8 cellular contexts compared by ENCODE assay signal in the genomic region with DNA sequence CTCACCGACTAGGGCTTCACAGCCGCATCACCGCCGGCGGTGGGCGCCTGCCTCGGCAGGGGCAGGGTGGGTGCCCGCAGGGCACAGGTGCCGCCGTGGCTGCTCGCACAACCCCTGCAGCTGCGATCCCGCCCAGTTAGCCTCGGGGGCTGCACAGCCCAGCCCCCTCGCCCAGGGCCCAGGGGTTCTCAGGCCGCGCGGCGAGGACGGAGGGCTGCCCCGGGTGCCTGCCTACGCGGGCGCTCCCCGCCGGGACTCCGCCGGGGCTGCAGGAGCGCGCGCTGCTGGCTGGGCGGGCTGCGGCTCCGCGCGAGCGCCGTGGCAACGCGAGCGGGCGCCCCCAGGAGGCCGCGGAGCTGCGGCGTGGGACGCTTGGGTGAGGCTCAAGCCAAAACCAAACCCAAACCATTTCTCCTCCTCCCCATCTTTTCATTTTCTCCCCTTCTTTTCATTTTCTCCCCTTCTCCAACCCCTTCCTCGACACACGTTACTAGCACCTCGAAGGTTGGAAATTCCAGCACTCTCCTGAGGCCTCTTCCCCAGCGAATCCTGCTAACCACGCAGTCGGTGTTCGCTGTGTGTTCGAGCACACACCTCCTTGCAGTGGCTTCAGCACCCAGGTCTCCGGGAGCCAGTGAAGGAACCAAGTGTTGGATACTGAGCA. TPM values are rescaled to one million over a fixed set of nuclear protein-coding genes. Genes with fewer than 3 reads are reported as not detected.
DNase-seq lines count a peak whose midpoint lies in the region; ATAC-seq and TF ChIP-seq lines count a peak whose summit lies in the region.

A gene with protein sequence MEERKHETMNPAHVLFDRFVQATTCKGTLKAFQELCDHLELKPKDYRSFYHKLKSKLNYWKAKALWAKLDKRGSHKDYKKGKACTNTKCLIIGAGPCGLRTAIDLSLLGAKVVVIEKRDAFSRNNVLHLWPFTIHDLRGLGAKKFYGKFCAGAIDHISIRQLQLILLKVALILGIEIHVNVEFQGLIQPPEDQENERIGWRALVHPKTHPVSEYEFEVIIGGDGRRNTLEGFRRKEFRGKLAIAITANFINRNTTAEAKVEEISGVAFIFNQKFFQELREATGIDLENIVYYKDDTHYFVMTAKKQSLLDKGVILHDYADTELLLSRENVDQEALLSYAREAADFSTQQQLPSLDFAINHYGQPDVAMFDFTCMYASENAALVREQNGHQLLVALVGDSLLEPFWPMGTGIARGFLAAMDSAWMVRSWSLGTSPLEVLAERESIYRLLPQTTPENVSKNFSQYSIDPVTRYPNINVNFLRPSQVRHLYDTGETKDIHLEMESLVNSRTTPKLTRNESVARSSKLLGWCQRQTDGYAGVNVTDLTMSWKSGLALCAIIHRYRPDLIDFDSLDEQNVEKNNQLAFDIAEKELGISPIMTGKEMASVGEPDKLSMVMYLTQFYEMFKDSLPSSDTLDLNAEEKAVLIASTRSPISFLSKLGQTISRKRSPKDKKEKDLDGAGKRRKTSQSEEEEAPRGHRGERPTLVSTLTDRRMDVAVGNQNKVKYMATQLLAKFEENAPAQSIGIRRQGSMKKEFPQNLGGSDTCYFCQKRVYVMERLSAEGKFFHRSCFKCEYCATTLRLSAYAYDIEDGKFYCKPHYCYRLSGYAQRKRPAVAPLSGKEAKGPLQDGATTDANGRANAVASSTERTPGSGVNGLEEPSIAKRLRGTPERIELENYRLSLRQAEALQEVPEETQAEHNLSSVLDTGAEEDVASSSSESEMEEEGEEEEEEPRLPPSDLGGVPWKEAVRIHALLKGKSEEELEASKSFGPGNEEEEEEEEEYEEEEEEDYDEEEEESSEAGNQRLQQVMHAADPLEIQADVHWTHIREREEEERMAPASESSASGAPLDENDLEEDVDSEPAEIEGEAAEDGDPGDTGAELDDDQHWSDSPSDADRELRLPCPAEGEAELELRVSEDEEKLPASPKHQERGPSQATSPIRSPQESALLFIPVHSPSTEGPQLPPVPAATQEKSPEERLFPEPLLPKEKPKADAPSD (N-terminal part only) (minus strand): TSS at position 286 of the 664 bp plus-strand sequence. CDS start 117,749 bp downstream, outside the sequence.

- peaks cover 22% of the 10 kb centered on the region for H3K27me3 ChIP-seq in CD4-positive, alpha-beta T cell (ENCODE audit: control insufficient read depth, insufficient read depth, low read length)

- CTCF ChIA-PET in CD4-positive, alpha-beta T cell (lab: Charles Lee), result interaction anchor here (0.6 to 1.4 kb wide), 4 partner anchors 34 to 662 kb away, joined by 3 to 16 read pairs (median 4); no protein-coding TSS in a partner anchor

- H3K4me1 Mint-ChIP-seq in CD4-positive, alpha-beta T cell (ENCODE audit: low read depth), result peaks cover 4% of the 10 kb centered on the region
- peaks cover 37% of the 10 kb centered on the region for H3K4me1 Mint-ChIP-seq in HFFc6 (ENCODE audit: low read depth)
- peaks cover 14% of the 10 kb centered on the region for H3K4me1 Mint-ChIP-seq in activated T-cell treated with anti-CD3 and anti-CD28 coated beads, Interleukin-2, amount 50 U/mL, for 24 hours (ENCODE audit: low read depth)

- no peak within 1 kb of the TSS for H3K27ac ChIP-seq in CD4-positive, alpha-beta T cell (ENCODE audit: low read depth, low read length)
- peak within 1 kb of the TSS; percentile 60 for H3K27ac ChIP-seq in epithelial cell of prostate

- ATAC-seq in CD4-positive, alpha-beta T cell (ENCODE audit: poor library complexity), result peak; percentile 92
- no peak for ATAC-seq in HG02610 (IDR thresholded peaks at IDR 0.05; ENCODE audit: unreplicated experiment)

- peaks cover 69% of the 10 kb centered on the region for H3K27me3 Mint-ChIP-seq in CD4-positive, alpha-beta T cell
- peaks cover 3% of the 10 kb centered on the region; the same call in 1 of the 2 replicates for H3K27me3 Mint-ChIP-seq in HFFc6 (ENCODE audit: insufficient read depth)
- H3K27me3 Mint-ChIP-seq in activated T-cell treated with anti-CD3 and anti-CD28 coated beads, Interleukin-2, amount 50 U/mL, for 24 hours, result peaks cover 49% of the 10 kb centered on the region

- no peak within 1 kb of the TSS for H3K27ac Mint-ChIP-seq in CD4-positive, alpha-beta T cell
- H3K27ac Mint-ChIP-seq in HFFc6, result peak within 1 kb of the TSS; percentile 77
- H3K27ac Mint-ChIP-seq in activated T-cell treated with anti-CD3 and anti-CD28 coated beads, Interleukin-2, amount 50 U/mL, for 24 hours, result no peak within 1 kb of the TSS

- intact Hi-C loops in CD4-positive, alpha-beta T cell (cut with DNase I, micrococcal nuclease), result loop anchor here in 1 of 2 experiments (1.0 kb wide), 1 partner anchor 194 kb away; no protein-coding TSS in a partner anchor

- H3K36me3 Mint-ChIP-seq in CD4-positive, alpha-beta T cell (ENCODE audit: low read depth), result no peaks in the 10 kb centered on the region
- H3K36me3 Mint-ChIP-seq in HFFc6 (ENCODE audit: low read depth), result no peaks in the 10 kb centered on the region
- H3K36me3 Mint-ChIP-seq in activated T-cell treated with anti-CD3 and anti-CD28 coated beads, Interleukin-2, amount 50 U/mL, for 24 hours (ENCODE audit: low read depth), result no peaks in the 10 kb centered on the region

- no peaks in the 10 kb centered on the region for H3K9me3 Mint-ChIP-seq in CD4-positive, alpha-beta T cell
- H3K9me3 Mint-ChIP-seq in HFFc6, result no peaks in the 10 kb centered on the region
- H3K9me3 Mint-ChIP-seq in activated T-cell treated with anti-CD3 and anti-CD28 coated beads, Interleukin-2, amount 50 U/mL, for 24 hours, result no peaks in the 10 kb centered on the region

- peak; percentile 33 for TF ChIP-seq CTCF in CD4-positive, alpha-beta T cell (IDR thresholded peaks at IDR 0.05)
- peak; percentile 73 for TF ChIP-seq CTCF in HFFc6 (IDR thresholded peaks at IDR 0.05)

- POLR2A ChIA-PET in CD4-positive, alpha-beta T cell (lab: Charles Lee), result interaction anchor here (0.6 to 2.2 kb wide), 3 partner anchors 23 to 189 kb away, joined by 3 to 7 read pairs (median 4); a partner anchor contains a TSS

- peak in 9 of 10 experiments; percentile 33 to 67 (median 53) for DNase-seq in CD4-positive, alpha-beta T cell
- DNase-seq in HFFc6, result peak; percentile 40
- DNase-seq in NOMO-1 treated with dmso at 0.1 percent for 144 hours (lab: John Stamatoyannopoulos, UW; ENCODE audit: unreplicated experiment), result peak; percentile 30
- peak; percentile 80 for DNase-seq in activated T-cell treated with anti-CD3 and anti-CD28 coated beads, Interleukin-2, amount 50 U/mL, for 24 hours
- no peak for DNase-seq in epithelial cell of prostate (ENCODE audit: low read depth, low spot score)
- DNase-seq in middle frontal gyrus (ENCODE audit: extremely low spot score, low spot score), result peak; percentile 64
- DNase-seq in stimulated activated CD8-positive, alpha-beta memory T cell treated with anti-CD3 and anti-CD28 coated beads, Interleukin-2, amount 100 ng/mL, for 48 hours (ENCODE audit: low read depth in 2 of 2), result peak; percentile 49 to 56

- H3K9me3 ChIP-seq in CD4-positive, alpha-beta T cell (ENCODE audit: control insufficient read depth, low read length), result no peaks in the 10 kb centered on the region

- peak within 1 kb of the TSS; percentile 88 for H3K4me3 Mint-ChIP-seq in CD4-positive, alpha-beta T cell
- H3K4me3 Mint-ChIP-seq in HFFc6, result peak within 1 kb of the TSS; percentile 97
- H3K4me3 Mint-ChIP-seq in activated T-cell treated with anti-CD3 and anti-CD28 coated beads, Interleukin-2, amount 50 U/mL, for 24 hours, result peak within 1 kb of the TSS; percentile 75

RNA-seq across cellular contexts. Expression of the gene that starts here (rescaled TPM):
- total RNA-seq in CD4-positive, alpha-beta T cell, result 1 to 10 TPM; 9.4 to 9.9 TPM
- 10 to 100 TPM; 38.6 to 44.1 (median 39.7) TPM for total RNA-seq in HFFc6 (2021; fragmentation: NEBNext Ultra II Directional; extraction: Animal tissue kit (Norgen Biotek cat#: 25700))
